Comparison of ENCODE assay signal across 8 cellular contexts in genomic region chr7:123747620-123748141, GRCh38. TPM values are rescaled to one million over a fixed set of nuclear protein-coding genes. Genes with fewer than 3 reads are reported as not detected.
DNase-seq lines count a peak whose midpoint lies in the region; ATAC-seq and TF ChIP-seq lines count a peak whose summit lies in the region.

No MANE protein-coding gene starts in this region.

- no peaks in the 10 kb centered on the region for H3K27me3 ChIP-seq in adipocyte (replicated peaks; ENCODE audit: control insufficient read depth, insufficient read depth, low read length)

- DNase-seq in COR-L47 (lab: John Stamatoyannopoulos, UW) (peak; percentile 37), HUDEP-2 (lab: John Stamatoyannopoulos, UW; ENCODE audit: unreplicated experiment in 76 of 76) (peak in 48 of 76 experiments; percentile 3 to 48 (median 16)), adipocyte (ENCODE audit: low read depth) (peak; percentile 86), Right ventricle myocardium superior (peak; percentile 48), nucleus accumbens (lab: John Stamatoyannopoulos, UW) (peak in 41 of 56 donors; percentile 3 to 61 (median 29)), germinal center (ENCODE audit: low spot score) (no peak)

- ATAC-seq in Right ventricle myocardium superior (ENCODE audit: poor library complexity) (peak; percentile 33), HG02798 (IDR thresholded peaks at IDR 0.05; ENCODE audit: poor library complexity, unreplicated experiment) (no peak)

- intact Hi-C loops in Right ventricle myocardium superior (cut with DNase I), result loop anchor here (10.0 kb wide), 1 partner anchor 63 kb away; no protein-coding TSS in a partner anchor

- peaks cover 39% of the 10 kb centered on the region for H3K4me1 ChIP-seq in adipocyte (ENCODE audit: control insufficient read depth, insufficient read depth, low read length)

- H3K9me3 ChIP-seq in adipocyte (ENCODE audit: control insufficient read depth, low read length), result no peaks in the 10 kb centered on the region

- H3K9ac ChIP-seq in adipocyte (ENCODE audit: low read length), result peak overlapping the region; percentile 98

- no peaks in the 10 kb centered on the region for H3K36me3 ChIP-seq in adipocyte (ENCODE audit: control insufficient read depth, insufficient read depth, low read length, severe bottlenecking)

- peak overlapping the region; percentile 99 for H3K4me3 ChIP-seq in adipocyte (ENCODE audit: low read length)

TF ChIP-seq in PFSK-1, 5 proteins besides CTCF, POLR2A, EP300 and RAD21:
- TF ChIP-seq SIN3A (IDR thresholded peaks at IDR 0.05; ENCODE audit: borderline replicate concordance, insufficient read depth, low read length) (peak; percentile 97; the same call in 1 of the 2 replicates), POLR2AphosphoS5 (IDR thresholded peaks at IDR 0.05; ENCODE audit: low read depth, low read length) (0 out of 2 replicates have a peak, but pooled peaks have one; percentile 26), REST (IDR thresholded peaks at IDR 0.05; ENCODE audit: insufficient read depth in 1 of 2, low read depth in 2 of 2, low read length in 2 of 2) (no peak), TAF1 (IDR thresholded peaks at IDR 0.05; ENCODE audit: borderline replicate concordance, insufficient read depth, low read length) (peak; percentile 71; the same call in 1 of the 2 replicates)

RNA-seq across cellular contexts. Expression of gene WASL, which starts 1.1 kb away (rescaled TPM):
- polyA plus RNA-seq in PFSK-1 (2012; ENCODE audit: insufficient read length, low read depth), result 13.0 TPM
- 25.7 TPM for total RNA-seq in Right ventricle myocardium superior
